1 cellular context compared by ENCODE assay signal in the genomic region with DNA sequence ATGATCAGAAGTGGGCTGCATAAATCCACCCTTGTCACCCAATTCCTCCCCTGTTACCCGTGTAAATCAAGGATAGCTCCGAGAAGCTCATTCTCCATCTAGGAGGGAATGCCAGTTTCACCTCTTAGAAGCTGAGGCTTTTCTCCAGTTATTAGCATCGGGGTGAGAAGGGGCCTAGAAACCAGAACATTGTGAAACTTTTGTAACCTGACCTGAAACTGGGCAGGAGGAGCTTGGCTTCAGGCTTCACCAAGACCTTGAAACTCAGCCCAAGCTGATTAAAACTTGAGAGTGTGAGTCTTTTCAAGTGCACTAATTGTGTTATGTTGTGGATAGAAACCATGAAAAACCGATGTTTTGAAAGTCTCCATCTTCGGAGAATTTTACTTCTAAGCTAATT.
TF ChIP-seq lines count a peak whose summit lies in the region.

No MANE protein-coding gene starts in this region.

TF ChIP-seq in GM12878, 131 proteins besides CTCF, POLR2A, EP300 and RAD21 (continued from another document):
- TF ChIP-seq, protein P1, sequence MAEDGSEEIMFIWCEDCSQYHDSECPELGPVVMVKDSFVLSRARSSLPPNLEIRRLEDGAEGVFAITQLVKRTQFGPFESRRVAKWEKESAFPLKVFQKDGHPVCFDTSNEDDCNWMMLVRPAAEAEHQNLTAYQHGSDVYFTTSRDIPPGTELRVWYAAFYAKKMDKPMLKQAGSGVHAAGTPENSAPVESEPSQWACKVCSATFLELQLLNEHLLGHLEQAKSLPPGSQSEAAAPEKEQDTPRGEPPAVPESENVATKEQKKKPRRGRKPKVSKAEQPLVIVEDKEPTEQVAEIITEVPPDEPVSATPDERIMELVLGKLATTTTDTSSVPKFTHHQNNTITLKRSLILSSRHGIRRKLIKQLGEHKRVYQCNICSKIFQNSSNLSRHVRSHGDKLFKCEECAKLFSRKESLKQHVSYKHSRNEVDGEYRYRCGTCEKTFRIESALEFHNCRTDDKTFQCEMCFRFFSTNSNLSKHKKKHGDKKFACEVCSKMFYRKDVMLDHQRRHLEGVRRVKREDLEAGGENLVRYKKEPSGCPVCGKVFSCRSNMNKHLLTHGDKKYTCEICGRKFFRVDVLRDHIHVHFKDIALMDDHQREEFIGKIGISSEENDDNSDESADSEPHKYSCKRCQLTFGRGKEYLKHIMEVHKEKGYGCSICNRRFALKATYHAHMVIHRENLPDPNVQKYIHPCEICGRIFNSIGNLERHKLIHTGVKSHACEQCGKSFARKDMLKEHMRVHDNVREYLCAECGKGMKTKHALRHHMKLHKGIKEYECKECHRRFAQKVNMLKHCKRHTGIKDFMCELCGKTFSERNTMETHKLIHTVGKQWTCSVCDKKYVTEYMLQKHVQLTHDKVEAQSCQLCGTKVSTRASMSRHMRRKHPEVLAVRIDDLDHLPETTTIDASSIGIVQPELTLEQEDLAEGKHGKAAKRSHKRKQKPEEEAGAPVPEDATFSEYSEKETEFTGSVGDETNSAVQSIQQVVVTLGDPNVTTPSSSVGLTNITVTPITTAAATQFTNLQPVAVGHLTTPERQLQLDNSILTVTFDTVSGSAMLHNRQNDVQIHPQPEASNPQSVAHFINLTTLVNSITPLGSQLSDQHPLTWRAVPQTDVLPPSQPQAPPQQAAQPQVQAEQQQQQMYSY (CRISPR knock-in tag; IDR thresholded peaks at IDR 0.05) = no peak
- peak; percentile 50 for TF ChIP-seq IKZF1 (conservative IDR thresholded peaks at IDR 0.05)
- peak; percentile 14 to 16; a peak in 2 of 4 replicates for TF ChIP-seq IKZF2 (IDR thresholded peaks at IDR 0.05)
- no peak for TF ChIP-seq BCL11A (IDR thresholded peaks at IDR 0.05; ENCODE audit: low read depth, low read length)
